Comparison of ENCODE assay signal across 11 cellular contexts in the genomic region with DNA sequence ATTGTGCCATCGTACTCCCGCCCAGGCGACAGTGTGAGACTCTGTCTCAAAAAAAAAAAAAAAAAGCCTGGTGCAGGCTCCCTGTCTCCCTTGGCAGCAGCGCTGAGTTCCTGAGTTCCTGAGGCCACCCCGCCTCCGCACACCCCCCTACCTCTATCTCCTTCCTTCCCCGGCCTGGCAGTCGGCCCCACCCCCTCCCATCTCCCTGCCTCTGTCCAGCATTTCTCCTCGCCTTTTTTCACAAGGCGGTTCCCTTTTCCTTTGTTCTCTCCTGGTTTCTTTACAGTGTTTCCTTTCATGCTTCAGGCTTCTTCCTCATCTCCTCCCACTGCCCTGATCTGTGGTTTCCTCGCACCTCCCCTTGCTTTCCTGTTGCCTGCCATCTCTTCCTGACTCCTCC. TPM values are rescaled to one million over a fixed set of nuclear protein-coding genes. Genes with fewer than 3 reads are reported as not detected.
DNase-seq lines count a peak whose midpoint lies in the region; ATAC-seq and TF ChIP-seq lines count a peak whose summit lies in the region.
"Had no signal": no experiment of that assay in that cellular context is flagged by ENCODE, and none has a peak within 500 bp of the region (broad histone marks: within the 10 kb centered on the region; RNA-seq: fewer than 3 reads in every experiment).

No MANE protein-coding gene starts in this region.

- WGBS in SK-N-SH (ENCODE audit: low lambda C conversion rate), result 33% methylated on average over 10 of the region's 11 CpGs

- no peak overlapping the region for H3K4me2 ChIP-seq in SK-N-SH

- H3K4me1 ChIP-seq in SK-N-SH (ENCODE audit: control insufficient read depth in 1 of 2, insufficient read depth in 2 of 2, low read depth in 1 of 2, low read length in 1 of 2) (peaks cover 0 to 51% of the 10 kb centered on the region in 2 experiments; a peak in 1 of 4 replicates), skeletal muscle tissue (ENCODE audit: control insufficient read depth in 3 of 3, insufficient read depth in 3 of 3, low read length in 3 of 3) (peaks cover 57 to 88% (median 79%) of the 10 kb centered on the region in 3 donors), ascending aorta (no peaks in the 10 kb centered on the region)

- H3K9me3 ChIP-seq in SK-N-SH, result no peaks in the 10 kb centered on the region
- no peaks in the 10 kb centered on the region for H3K9me3 ChIP-seq in skeletal muscle tissue (ENCODE audit: control insufficient read depth in 3 of 3, low read length in 3 of 3)
- H3K9me3 ChIP-seq in ascending aorta, result no peaks in the 10 kb centered on the region

- H3K4me3 ChIP-seq in SK-N-SH (ENCODE audit: low read depth in 2 of 2, low read length in 1 of 2), result no peak overlapping the region
- H3K4me3 ChIP-seq in epithelial cell of esophagus (ENCODE audit: low read length), result no peak overlapping the region
- peak overlapping the region in 2 of 3 donors; percentile 21 to 87 for H3K4me3 ChIP-seq in skeletal muscle tissue (ENCODE audit: low read length in 3 of 3)
- no peak overlapping the region for H3K4me3 ChIP-seq in ascending aorta

- H3K27me3 ChIP-seq in SK-N-SH (ENCODE audit: insufficient read depth) (no peaks in the 10 kb centered on the region), skeletal muscle tissue (ENCODE audit: control insufficient read depth in 3 of 3, insufficient read depth in 3 of 3, low read length in 3 of 3) (no peaks in the 10 kb centered on the region), ascending aorta (no peaks in the 10 kb centered on the region)

- POLR2A ChIA-PET in SK-N-SH (lab: Yijun Ruan, JAX) (interaction anchor here (1.5 kb wide), 1 partner anchor 65 kb away, joined by 3 read pairs; the partner anchor contains the start of gene MRPL9), HEK293T (lab: Yijun Ruan, JAX) (no interaction called here)

- intact Hi-C loops in ascending aorta (cut with DNase I), result no loop called here

- no peaks in the 10 kb centered on the region for H4K20me1 ChIP-seq in SK-N-SH (ENCODE audit: insufficient read depth)

- H3K9ac ChIP-seq in SK-N-SH (no peak overlapping the region), skeletal muscle tissue (ENCODE audit: low read depth in 1 of 3, low read length in 3 of 3) (peak overlapping the region in 1 of 3 donors; percentile 81)

- H3K36me3 ChIP-seq in SK-N-SH (replicated peaks in 1 of 2; ENCODE audit: control insufficient read depth in 1 of 2, insufficient read depth in 2 of 2, low read length in 1 of 2) (no peaks in the 10 kb centered on the region), skeletal muscle tissue (ENCODE audit: control insufficient read depth in 3 of 3, insufficient read depth in 3 of 3, low read length in 3 of 3) (peaks cover 4 to 8% (median 7%) of the 10 kb centered on the region in 3 donors), ascending aorta (no peaks in the 10 kb centered on the region)

- no peak overlapping the region for H2AFZ ChIP-seq in SK-N-SH (ENCODE audit: low read depth)

- CTCF ChIA-PET in SK-N-SH (lab: Yijun Ruan, JAX), result interaction anchor here (1.5 to 2.4 kb wide), 2 partner anchors 7 to 30 kb away, joined by 3 to 11 read pairs; no protein-coding TSS in a partner anchor
- CTCF ChIA-PET in HEK293T (lab: Yijun Ruan, JAX), result interaction anchor here (1.5 kb wide), 1 partner anchor 17 kb away, joined by 3 read pairs; no protein-coding TSS in a partner anchor

- TF ChIP-seq EP300 in SK-N-SH (IDR thresholded peaks at IDR 0.05; ENCODE audit: borderline replicate concordance in 1 of 2, low read depth in 1 of 2, low read length in 1 of 2), result no peak

- TF ChIP-seq RAD21 in SK-N-SH (IDR thresholded peaks at IDR 0.05; ENCODE audit: low read length), result no peak

- H3K27ac Mint-ChIP-seq in activated T-cell treated with anti-CD3 and anti-CD28 coated beads, Interleukin-2, amount 50 U/mL, for 24 hours, result peak overlapping the region; percentile 53

- no peaks in the 10 kb centered on the region for H3K79me2 ChIP-seq in SK-N-SH (ENCODE audit: insufficient read depth)

- H3K27me3 Mint-ChIP-seq in activated T-cell treated with anti-CD3 and anti-CD28 coated beads, Interleukin-2, amount 50 U/mL, for 24 hours, result no peaks in the 10 kb centered on the region

- TF ChIP-seq CTCF in SK-N-SH (IDR thresholded peaks at IDR 0.05) (no peak), epithelial cell of esophagus (IDR thresholded peaks at IDR 0.05; ENCODE audit: insufficient read depth, low read depth, low read length, missing control alignments) (no peak), ascending aorta (IDR thresholded peaks at IDR 0.05) (no peak)

- H3K36me3 Mint-ChIP-seq in activated T-cell treated with anti-CD3 and anti-CD28 coated beads, Interleukin-2, amount 50 U/mL, for 24 hours (ENCODE audit: low read depth), result no peaks in the 10 kb centered on the region
- H3K36me3 Mint-ChIP-seq: CD14-positive monocyte; stimulated activated naive B cell treated with anti-CD40 and anti-IgM and Interleukin-4, amounts not matched to agents 10 μg/mL and 1 μg/mL and 100 μg/mL, for 72 hours had no signal

- H3K4me3 Mint-ChIP-seq in activated T-cell treated with anti-CD3 and anti-CD28 coated beads, Interleukin-2, amount 50 U/mL, for 24 hours, result peak overlapping the region; percentile 23

- ATAC-seq in GM19035 (IDR thresholded peaks at IDR 0.05; ENCODE audit: unreplicated experiment), result no peak
- ATAC-seq: stimulated activated naive B cell treated with anti-CD40 and anti-IgM and Interleukin-4, amounts not matched to agents 10 μg/mL and 1 μg/mL and 100 μg/mL, for 72 hours had no signal

- DNase-seq in activated T-cell treated with anti-CD3 and anti-CD28 coated beads, Interleukin-2, amount 50 U/mL, for 24 hours, result no peak
- no peak for DNase-seq in activated T-cell treated with anti-CD3 and anti-CD28 coated beads, Interleukin-2, amount 50 U/mL, for 48 hours
- DNase-seq in SK-N-SH (peak; percentile 87), epithelial cell of esophagus (ENCODE audit: low read depth) (peak; percentile 60), HEK293T (ENCODE audit: extremely low spot score) (no peak), ascending aorta (ENCODE audit: low spot score in 2 of 2) (no peak)
- DNase-seq: stimulated activated naive B cell treated with anti-CD40 and anti-IgM and Interleukin-4, amounts not matched to agents 10 μg/mL and 1 μg/mL and 100 μg/mL, for 72 hours had no signal

- no peaks in the 10 kb centered on the region for H3K9me2 ChIP-seq in SK-N-SH

- H3F3A ChIP-seq in SK-N-SH (replicated peaks; ENCODE audit: insufficient read depth), result no peaks in the 10 kb centered on the region

- H3K4me1 Mint-ChIP-seq in activated T-cell treated with anti-CD3 and anti-CD28 coated beads, Interleukin-2, amount 50 U/mL, for 24 hours (ENCODE audit: low read depth), result peaks cover 80% of the 10 kb centered on the region

- no peaks in the 10 kb centered on the region for H3K9me3 Mint-ChIP-seq in activated T-cell treated with anti-CD3 and anti-CD28 coated beads, Interleukin-2, amount 50 U/mL, for 24 hours
- H3K9me3 Mint-ChIP-seq: CD14-positive monocyte; stimulated activated naive B cell treated with anti-CD40 and anti-IgM and Interleukin-4, amounts not matched to agents 10 μg/mL and 1 μg/mL and 100 μg/mL, for 72 hours had no signal

- peak overlapping the region in 1 of 2 experiments; percentile 57; a peak in 1 of 4 replicates for H3K27ac ChIP-seq in SK-N-SH (ENCODE audit: low read depth in 2 of 2, low read length in 1 of 2)
- H3K27ac ChIP-seq in skeletal muscle tissue (ENCODE audit: low read depth, low read length), result peak overlapping the region; percentile 2
- H3K27ac ChIP-seq in ascending aorta, result no peak overlapping the region

TF ChIP-seq in SK-N-SH, 30 proteins besides CTCF, POLR2A, EP300 and RAD21 (continues in another document):
- TF ChIP-seq RXRA (IDR thresholded peaks at IDR 0.05; ENCODE audit: borderline replicate concordance, low read depth), result no peak
- no peak for TF ChIP-seq EZH2phosphoT487 (IDR thresholded peaks at IDR 0.05; ENCODE audit: borderline replicate concordance, low read depth)
- TF ChIP-seq RFX5 (IDR thresholded peaks at IDR 0.05; ENCODE audit: low read length), result no peak

TF ChIP-seq in HEK293T, 16 proteins besides CTCF, POLR2A, EP300 and RAD21 (continues in another document):
- no peak for TF ChIP-seq FOXA1 (IDR thresholded peaks at IDR 0.05)
- TF ChIP-seq TARDBP (IDR thresholded peaks at IDR 0.05), result no peak
- no peak for TF ChIP-seq CTBP1 (IDR thresholded peaks at IDR 0.05; ENCODE audit: borderline replicate concordance)
- TF ChIP-seq ZNF384 (IDR thresholded peaks at IDR 0.05), result no peak
- TF ChIP-seq FOXK2 (IDR thresholded peaks at IDR 0.05), result no peak
- no peak for TF ChIP-seq SP1 (IDR thresholded peaks at IDR 0.05)
- no peak for TF ChIP-seq ELF4 (IDR thresholded peaks at IDR 0.05)
- TF ChIP-seq SUZ12 (IDR thresholded peaks at IDR 0.05), result no peak
- no peak for TF ChIP-seq NFRKB (IDR thresholded peaks at IDR 0.05)
- no peak for TF ChIP-seq LEF1 (IDR thresholded peaks at IDR 0.05; ENCODE audit: borderline replicate concordance)

RNA-seq across cellular contexts. Expression of gene RORC, which starts 2.7 kb away (rescaled TPM):
- polyA plus RNA-seq in SK-N-SH (2012; rRNA removed), result 0.03 TPM in 1 of 2 replicates, not detected in the other
- 0.03 and 0.05 TPM in 2 replicates for polyA plus RNA-seq in SK-N-SH (2012; cell fraction: cytosol; rRNA removed)
- polyA plus RNA-seq in SK-N-SH (2012; cell fraction: nucleus; rRNA removed), result 0.02 and 0.09 TPM in 2 replicates
- total RNA-seq in skeletal muscle tissue, result 8.9 TPM
- total RNA-seq in ascending aorta, result not detected
- total RNA-seq: lung microvascular endothelial cell had no signal
- polyA plus RNA-seq: CD14-positive monocyte had no signal

RNA-seq across cellular contexts. Expression of gene C2CD4D, which starts 10.7 kb away (rescaled TPM):
- not detected in 2 replicates for polyA plus RNA-seq in SK-N-SH (2012; rRNA removed)
- not detected in 2 replicates for polyA plus RNA-seq in SK-N-SH (2012; cell fraction: cytosol; rRNA removed)
- not detected in 2 replicates for polyA plus RNA-seq in SK-N-SH (2012; cell fraction: nucleus; rRNA removed)
- not detected for total RNA-seq in skeletal muscle tissue
- not detected for total RNA-seq in ascending aorta
- polyA plus RNA-seq: CD14-positive monocyte had no signal

RNA-seq across cellular contexts. Expression of gene LINGO4, which starts 23.7 kb away (rescaled TPM):
- not detected in 2 replicates for polyA plus RNA-seq in SK-N-SH (2012; rRNA removed)
- 0.01 TPM in 1 of 2 replicates, not detected in the other for polyA plus RNA-seq in SK-N-SH (2012; cell fraction: cytosol; rRNA removed)
- polyA plus RNA-seq in SK-N-SH (2012; cell fraction: nucleus; rRNA removed), result not detected in 2 replicates
- total RNA-seq in skeletal muscle tissue (under 0.01 TPM), ascending aorta (not detected)
- total RNA-seq: lung microvascular endothelial cell had no signal
- polyA plus RNA-seq: CD14-positive monocyte had no signal

RNA-seq across cellular contexts. Expression of gene THEM5, which starts 24.6 kb away (rescaled TPM):
- polyA plus RNA-seq in SK-N-SH (2012; rRNA removed), result not detected in 2 replicates
- polyA plus RNA-seq in SK-N-SH (2012; cell fraction: cytosol; rRNA removed), result not detected in 2 replicates
- not detected in 2 replicates for polyA plus RNA-seq in SK-N-SH (2012; cell fraction: nucleus; rRNA removed)
- total RNA-seq in skeletal muscle tissue (not detected), ascending aorta (not detected)
- total RNA-seq: lung microvascular endothelial cell had no signal
- polyA plus RNA-seq: CD14-positive monocyte had no signal

RNA-seq across cellular contexts. Expression of gene TDRKH, which starts 38.6 kb away (rescaled TPM):
- 1.9 and 2.7 TPM in 2 replicates for polyA plus RNA-seq in SK-N-SH (2012; rRNA removed)
- polyA plus RNA-seq in SK-N-SH (2012; cell fraction: cytosol; rRNA removed), result 2.8 and 2.9 TPM in 2 replicates
- polyA plus RNA-seq in SK-N-SH (2012; cell fraction: nucleus; rRNA removed), result 1.9 and 2.9 TPM in 2 replicates
- total RNA-seq in skeletal muscle tissue, result 4.7 TPM
- 1.5 TPM for total RNA-seq in ascending aorta

Comparison
In these comparisons a context has a peak if more than half of its experiments do, and no peak if none do; other contexts are left out.
1. DNase-seq: peak in SK-N-SH (single experiment) and epithelial cell of esophagus (single experiment); none in activated T-cell treated with anti-CD3 and anti-CD28 coated beads, Interleukin-2, amount 50 U/mL, for 24 hours (single experiment), activated T-cell treated with anti-CD3 and anti-CD28 coated beads, Interleukin-2, amount 50 U/mL, for 48 hours (0 of 2), HEK293T (single experiment) and ascending aorta (0 of 2).
2. H3K4me3 ChIP-seq: peak in skeletal muscle tissue (2 of 3); none in SK-N-SH (0 of 2), epithelial cell of esophagus (single experiment) and ascending aorta (0 of 2).